1 cellular context compared by ENCODE assay signal in the genomic region with DNA sequence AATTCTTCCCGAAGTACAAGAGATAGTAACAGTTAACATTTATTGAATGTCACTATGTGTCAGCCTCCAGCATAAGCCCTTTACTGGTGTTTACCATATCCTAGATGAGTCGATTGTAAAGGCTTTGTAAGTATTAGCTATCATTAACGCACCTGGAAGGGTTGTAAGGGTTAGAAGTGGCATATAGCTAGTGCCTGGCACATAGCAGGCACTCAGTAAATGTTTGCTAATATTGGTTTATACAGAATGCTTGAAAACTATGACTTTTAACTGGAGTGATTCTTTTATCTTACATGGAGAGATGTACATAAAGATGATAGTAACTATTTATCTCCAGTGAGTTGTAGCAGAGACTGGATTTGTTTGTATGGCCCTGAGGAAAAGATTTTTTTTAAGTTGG.
TF ChIP-seq lines count a peak whose summit lies in the region.

No MANE protein-coding gene starts in this region.

TF ChIP-seq in GM23338, 12 proteins besides CTCF, POLR2A, EP300 and RAD21 (continued from another document):
- TF ChIP-seq CREB1 (CRISPR knock-in tag; IDR thresholded peaks at IDR 0.05; ENCODE audit: low read depth) (no peak), JUNB (IDR thresholded peaks at IDR 0.05; ENCODE audit: unreplicated experiment) (no peak)
TF ChIP-seq in GM23338: peak in this region for 0.
